Comparison of ENCODE assay signal across 8 cellular contexts in the genomic region with DNA sequence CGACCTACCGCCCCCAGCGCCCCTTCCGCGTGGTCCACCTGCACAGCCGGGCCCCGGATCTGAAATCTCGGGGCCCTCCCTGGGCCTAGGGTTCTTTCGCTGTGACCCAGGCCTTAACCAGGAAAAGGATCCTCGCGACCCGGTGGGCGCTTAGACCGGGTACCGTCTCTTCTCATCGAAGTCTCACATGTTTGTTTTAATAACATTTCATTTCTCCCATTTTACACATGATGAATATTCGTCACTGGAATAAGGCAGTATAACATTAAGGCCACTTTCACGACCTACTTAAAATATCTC. TPM values are rescaled to one million over a fixed set of nuclear protein-coding genes. Genes with fewer than 3 reads are reported as not detected.
DNase-seq lines count a peak whose midpoint lies in the region; ATAC-seq and TF ChIP-seq lines count a peak whose summit lies in the region.

No MANE protein-coding gene starts in this region.

- peak overlapping the region; percentile 87 for H3K27ac Mint-ChIP-seq in T-helper 1 cell treated with Interleukin-12 subunit alpha and Interleukin-12 subunit beta and Interleukin-4 antibody, amounts not matched to agents 30 μg/mL and 1 μg/mL, for 36 hours
- H3K27ac Mint-ChIP-seq in activated T-helper 1 cell treated with anti-CD3 and anti-CD28 coated beads, Interleukin-12 subunit alpha, Interleukin-12 subunit beta, Interleukin-2, Interleukin-4 antibody, amounts not matched to agents 30 ng/mL and 10 ng/mL and 1 ng/mL, durations not matched to agents 14 hours and 24 hours and 36 hours = peak overlapping the region; percentile 86
- H3K27ac Mint-ChIP-seq in immature natural killer cell = peak overlapping the region; percentile 79 to 93 (median 91)

- peaks cover 24% of the 10 kb centered on the region for H3K36me3 Mint-ChIP-seq in T-helper 1 cell treated with Interleukin-12 subunit alpha and Interleukin-12 subunit beta and Interleukin-4 antibody, amounts not matched to agents 30 μg/mL and 1 μg/mL, for 36 hours (ENCODE audit: low read depth)
- peaks cover 28% of the 10 kb centered on the region for H3K36me3 Mint-ChIP-seq in activated T-helper 1 cell treated with anti-CD3 and anti-CD28 coated beads, Interleukin-12 subunit alpha, Interleukin-12 subunit beta, Interleukin-2, Interleukin-4 antibody, amounts not matched to agents 30 ng/mL and 10 ng/mL and 1 ng/mL, durations not matched to agents 14 hours and 24 hours and 36 hours (ENCODE audit: low read depth)
- peaks cover 0 to 5% (median 3%) of the 10 kb centered on the region in 3 donors for H3K36me3 Mint-ChIP-seq in immature natural killer cell

- no peak for ATAC-seq in GM21447 (IDR thresholded peaks at IDR 0.05; ENCODE audit: unreplicated experiment)

- H3K27me3 Mint-ChIP-seq in T-helper 1 cell treated with Interleukin-12 subunit alpha and Interleukin-12 subunit beta and Interleukin-4 antibody, amounts not matched to agents 30 μg/mL and 1 μg/mL, for 36 hours (ENCODE audit: low read depth) = no peaks in the 10 kb centered on the region
- H3K27me3 Mint-ChIP-seq in activated T-helper 1 cell treated with anti-CD3 and anti-CD28 coated beads, Interleukin-12 subunit alpha, Interleukin-12 subunit beta, Interleukin-2, Interleukin-4 antibody, amounts not matched to agents 30 ng/mL and 10 ng/mL and 1 ng/mL, durations not matched to agents 14 hours and 24 hours and 36 hours (ENCODE audit: insufficient read depth) = no peaks in the 10 kb centered on the region
- peaks cover 6 to 13% (median 6%) of the 10 kb centered on the region in 3 donors for H3K27me3 Mint-ChIP-seq in immature natural killer cell (ENCODE audit: low read depth in 3 of 3)

- peak overlapping the region; percentile 33 for H3K27ac ChIP-seq in temporal lobe (ENCODE audit: low read depth, low read length)

- TF ChIP-seq CTCF in GM13976 (IDR thresholded peaks at IDR 0.05; ENCODE audit: borderline replicate concordance, control extremely low read depth, extremely low read depth, insufficient read depth, missing control alignments) = no peak

- H3K4me1 Mint-ChIP-seq in T-helper 1 cell treated with Interleukin-12 subunit alpha and Interleukin-12 subunit beta and Interleukin-4 antibody, amounts not matched to agents 30 μg/mL and 1 μg/mL, for 36 hours (ENCODE audit: low read depth) = peaks cover 22% of the 10 kb centered on the region
- peaks cover 22% of the 10 kb centered on the region for H3K4me1 Mint-ChIP-seq in activated T-helper 1 cell treated with anti-CD3 and anti-CD28 coated beads, Interleukin-12 subunit alpha, Interleukin-12 subunit beta, Interleukin-2, Interleukin-4 antibody, amounts not matched to agents 30 ng/mL and 10 ng/mL and 1 ng/mL, durations not matched to agents 14 hours and 24 hours and 36 hours (ENCODE audit: low read depth)
- H3K4me1 Mint-ChIP-seq in immature natural killer cell = peaks cover 39 to 43% of the 10 kb centered on the region in 2 donors

- intact Hi-C loops in activated T-helper 1 cell treated with anti-CD3 and anti-CD28 coated beads, Interleukin-12 subunit alpha, Interleukin-12 subunit beta, Interleukin-2, Interleukin-4 antibody, amounts not matched to agents 30 ng/mL and 10 ng/mL and 1 ng/mL, durations not matched to agents 14 hours and 24 hours and 36 hours (cut with micrococcal nuclease) = loop anchor here (1.0 kb wide), 2 partner anchors 11 to 29 kb away; partner anchors contain the start of gene WDR6

- DNase-seq in T-helper 1 cell (no peak), immature natural killer cell (no peak), GM13976 (ENCODE audit: low spot score) (no peak), iPS-NIHi11 (ENCODE audit: low spot score) (no peak)
- no peak for DNase-seq in activated T-helper 1 cell treated with anti-CD3 and anti-CD28 coated beads, Interleukin-12 subunit alpha, Interleukin-12 subunit beta, Interleukin-2, Interleukin-4 antibody, amounts not matched to agents 30 ng/mL and 10 ng/mL and 1 ng/mL, durations not matched to agents 14 hours and 24 hours and 36 hours (ENCODE audit: low spot score)

- in situ Hi-C loops in GM13976 (cut with MboI; ENCODE audit: low sequenced_read_pairs, unreplicated experiment) = no loop called here

- peak overlapping the region; percentile 91 for H3K4me3 Mint-ChIP-seq in T-helper 1 cell treated with Interleukin-12 subunit alpha and Interleukin-12 subunit beta and Interleukin-4 antibody, amounts not matched to agents 30 μg/mL and 1 μg/mL, for 36 hours
- H3K4me3 Mint-ChIP-seq in activated T-helper 1 cell treated with anti-CD3 and anti-CD28 coated beads, Interleukin-12 subunit alpha, Interleukin-12 subunit beta, Interleukin-2, Interleukin-4 antibody, amounts not matched to agents 30 ng/mL and 10 ng/mL and 1 ng/mL, durations not matched to agents 14 hours and 24 hours and 36 hours = peak overlapping the region; percentile 91
- H3K4me3 Mint-ChIP-seq in immature natural killer cell = peak overlapping the region; percentile 89 to 97 (median 91)

- H3K9me3 Mint-ChIP-seq in T-helper 1 cell treated with Interleukin-12 subunit alpha and Interleukin-12 subunit beta and Interleukin-4 antibody, amounts not matched to agents 30 μg/mL and 1 μg/mL, for 36 hours = no peaks in the 10 kb centered on the region
- H3K9me3 Mint-ChIP-seq in activated T-helper 1 cell treated with anti-CD3 and anti-CD28 coated beads, Interleukin-12 subunit alpha, Interleukin-12 subunit beta, Interleukin-2, Interleukin-4 antibody, amounts not matched to agents 30 ng/mL and 10 ng/mL and 1 ng/mL, durations not matched to agents 14 hours and 24 hours and 36 hours = no peaks in the 10 kb centered on the region
- no peaks in the 10 kb centered on the region for H3K9me3 Mint-ChIP-seq in immature natural killer cell

RNA-seq across cellular contexts. Expression of gene DALRD3, which starts 0.3 kb away (rescaled TPM):
- total RNA-seq in activated T-helper 1 cell treated with anti-CD3 and anti-CD28 coated beads, Interleukin-12 subunit alpha, Interleukin-12 subunit beta, Interleukin-2, Interleukin-4 antibody, amounts not matched to agents 30 ng/mL and 10 ng/mL and 1 ng/mL, durations not matched to agents 14 hours and 24 hours and 36 hours = 35.7 and 37.4 TPM in 2 replicates
- polyA plus RNA-seq in immature natural killer cell = 10 to 100 TPM; 17.1 to 26.9 (median 21.8) TPM
- total RNA-seq in temporal lobe = 38.1 TPM

RNA-seq across cellular contexts. Expression of gene NDUFAF3, which starts 3.3 kb away (rescaled TPM):
- total RNA-seq in activated T-helper 1 cell treated with anti-CD3 and anti-CD28 coated beads, Interleukin-12 subunit alpha, Interleukin-12 subunit beta, Interleukin-2, Interleukin-4 antibody, amounts not matched to agents 30 ng/mL and 10 ng/mL and 1 ng/mL, durations not matched to agents 14 hours and 24 hours and 36 hours = 126 and 129 TPM in 2 replicates
- 100 to 1,000 TPM; 118 to 204 (median 142) TPM for polyA plus RNA-seq in immature natural killer cell
- 24.1 TPM for total RNA-seq in temporal lobe

RNA-seq across cellular contexts. Expression of gene IMPDH2, which starts 10.5 kb away (rescaled TPM):
- total RNA-seq in activated T-helper 1 cell treated with anti-CD3 and anti-CD28 coated beads, Interleukin-12 subunit alpha, Interleukin-12 subunit beta, Interleukin-2, Interleukin-4 antibody, amounts not matched to agents 30 ng/mL and 10 ng/mL and 1 ng/mL, durations not matched to agents 14 hours and 24 hours and 36 hours = 423 and 434 TPM in 2 replicates
- 10 to 100 TPM; 44.8 to 52.6 (median 52.0) TPM for polyA plus RNA-seq in immature natural killer cell
- total RNA-seq in temporal lobe = 98.1 TPM

RNA-seq across cellular contexts. Expression of gene WDR6, which starts 11.5 kb away (rescaled TPM):
- 143 and 145 TPM in 2 replicates for total RNA-seq in activated T-helper 1 cell treated with anti-CD3 and anti-CD28 coated beads, Interleukin-12 subunit alpha, Interleukin-12 subunit beta, Interleukin-2, Interleukin-4 antibody, amounts not matched to agents 30 ng/mL and 10 ng/mL and 1 ng/mL, durations not matched to agents 14 hours and 24 hours and 36 hours
- polyA plus RNA-seq in immature natural killer cell = 100 to 1,000 TPM in 1 of 3 donors, 10 to 100 TPM in 2; 56.8 to 114 (median 70.6) TPM
- total RNA-seq in temporal lobe = 87.8 TPM

RNA-seq across cellular contexts. Expression of gene P4HTM, which starts 28.6 kb away (rescaled TPM):
- total RNA-seq in activated T-helper 1 cell treated with anti-CD3 and anti-CD28 coated beads, Interleukin-12 subunit alpha, Interleukin-12 subunit beta, Interleukin-2, Interleukin-4 antibody, amounts not matched to agents 30 ng/mL and 10 ng/mL and 1 ng/mL, durations not matched to agents 14 hours and 24 hours and 36 hours = 34.5 and 36.8 TPM in 2 replicates
- 10 to 100 TPM; 16.8 to 26.8 (median 24.9) TPM for polyA plus RNA-seq in immature natural killer cell
- 47.5 TPM for total RNA-seq in temporal lobe
